In the genomic region with DNA sequence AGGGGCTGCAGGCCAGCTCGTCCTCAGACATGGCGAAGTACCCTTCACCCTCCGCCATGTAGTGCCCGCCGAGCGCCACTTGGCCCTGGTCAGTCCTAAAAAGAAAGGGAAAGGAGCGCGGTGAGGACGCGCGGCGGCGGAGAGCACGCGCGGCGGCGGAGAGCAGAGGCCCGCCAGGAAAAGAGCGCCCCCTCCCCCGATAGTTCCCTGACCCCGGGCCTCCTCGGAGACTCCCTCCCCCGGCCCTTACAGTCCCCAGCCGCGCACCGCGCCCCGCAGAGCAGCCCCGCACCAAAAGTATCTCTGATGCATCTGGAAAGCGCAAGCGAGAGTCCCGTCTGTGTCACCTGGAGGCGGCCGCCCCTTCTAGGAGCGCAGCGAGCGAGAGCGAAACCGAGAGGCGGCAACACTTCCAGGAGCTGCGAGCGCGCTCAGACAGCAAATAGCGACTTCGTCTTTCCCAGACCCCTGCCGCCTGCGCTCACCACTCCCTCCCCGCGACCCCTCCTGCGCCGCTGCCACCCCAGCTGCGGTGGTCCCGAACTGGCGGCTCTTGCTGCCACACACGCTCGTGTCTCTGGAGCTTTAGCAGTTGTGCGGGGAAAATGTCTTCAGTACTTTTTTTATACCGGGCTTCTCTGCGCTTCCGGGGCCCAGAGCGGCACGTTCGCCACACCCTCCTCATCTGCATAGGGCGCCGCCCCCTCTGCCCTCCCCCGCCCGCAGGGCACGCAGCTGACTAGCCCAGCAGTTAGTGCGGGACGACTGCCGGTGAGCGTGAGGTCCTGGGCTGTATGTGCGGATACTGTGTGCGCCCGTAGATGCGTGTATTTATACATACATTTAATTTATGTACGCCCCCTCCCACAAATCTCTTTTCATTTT, we compare ENCODE assay signal across 1 cellular context.
TF ChIP-seq lines count a peak whose summit lies in the region.

Gene TENT5A (minus strand): TSS at position 598 of the 885 bp plus-strand sequence. CDS start 540 bp downstream, at position 58.

TF ChIP-seq in HEK293, 187 proteins besides CTCF, POLR2A, EP300 and RAD21 (continued from another document and continues in another):
- TF ChIP-seq ZBTB10 (tag by site-specific recombination; IDR thresholded peaks at IDR 0.05) (peak; percentile 15; the same call in 1 of the 2 replicates), ZNF324 (tag by site-specific recombination; IDR thresholded peaks at IDR 0.05) (no peak), ZBTB21 (tag by site-specific recombination; IDR thresholded peaks at IDR 0.05) (no peak), ZNF530 (tag by site-specific recombination; IDR thresholded peaks at IDR 0.05; ENCODE audit: low read depth) (no peak), REST (tag by site-specific recombination; IDR thresholded peaks at IDR 0.05) (peak; percentile 29; the same call in 1 of the 2 replicates), ZNF664 (tag by site-specific recombination; IDR thresholded peaks at IDR 0.05) (no peak), ZNF274 (IDR thresholded peaks at IDR 0.05; ENCODE audit: low read length) (no peak), ZNF274 (tag by site-specific recombination; IDR thresholded peaks at IDR 0.05; ENCODE audit: borderline replicate concordance) (no peak), ZNF621 (tag by site-specific recombination; IDR thresholded peaks at IDR 0.05) (no peak), PRDM2 (tag by site-specific recombination; IDR thresholded peaks at IDR 0.05; ENCODE audit: borderline replicate concordance) (no peak), PBX3 (CRISPR knock-in tag; IDR thresholded peaks at IDR 0.05) (no peak), ZNF302 (tag by site-specific recombination; IDR thresholded peaks at IDR 0.05; ENCODE audit: low read depth) (no peak), ZBTB17 (tag by site-specific recombination; IDR thresholded peaks at IDR 0.05) (peak; percentile 24; the same call in 1 of the 2 replicates), ZNF473 (tag by site-specific recombination; IDR thresholded peaks at IDR 0.05) (no peak), ZNF76 (tag by site-specific recombination; IDR thresholded peaks at IDR 0.05; ENCODE audit: borderline replicate concordance, low read depth) (no peak), ZSCAN30 (tag by site-specific recombination; IDR thresholded peaks at IDR 0.05) (no peak), ZEB2 (tag by site-specific recombination; IDR thresholded peaks at IDR 0.05) (peak; percentile 21; the same call in 1 of the 2 replicates), ZNF140 (tag by site-specific recombination; IDR thresholded peaks at IDR 0.05) (no peak), ZNF513 (tag by site-specific recombination; IDR thresholded peaks at IDR 0.05) (no peak), ZSCAN23 (tag by site-specific recombination; IDR thresholded peaks at IDR 0.05) (no peak), PRDM1 (tag by site-specific recombination; IDR thresholded peaks at IDR 0.05) (peak; percentile 89), HOXA7 (CRISPR knock-in tag; IDR thresholded peaks at IDR 0.05; ENCODE audit: borderline replicate concordance) (no peak), TRIM28 (IDR thresholded peaks at IDR 0.05; ENCODE audit: borderline replicate concordance, low read length) (no peak), BCL11B (tag by site-specific recombination; IDR thresholded peaks at IDR 0.05; ENCODE audit: low read depth) (no peak), ZNF366 (tag by site-specific recombination; conservative IDR thresholded peaks at IDR 0.05) (no peak), ZFP3 (tag by site-specific recombination; IDR thresholded peaks at IDR 0.05; ENCODE audit: low read depth) (no peak), ZNF311 (tag by site-specific recombination; IDR thresholded peaks at IDR 0.05; ENCODE audit: borderline replicate concordance) (no peak), ZBTB6 (tag by site-specific recombination; IDR thresholded peaks at IDR 0.05) (no peak), ZNF423 (tag by site-specific recombination; IDR thresholded peaks at IDR 0.05) (no peak), REPIN1 (tag by site-specific recombination; IDR thresholded peaks at IDR 0.05; ENCODE audit: low read depth) (no peak), WT1 (tag by site-specific recombination; IDR thresholded peaks at IDR 0.05) (no peak), KLF16 (tag by site-specific recombination; IDR thresholded peaks at IDR 0.05) (no peak), ZBTB8A (tag by site-specific recombination; IDR thresholded peaks at IDR 0.05) (no peak), SETDB1 (IDR thresholded peaks at IDR 0.05; ENCODE audit: insufficient read length, low read length) (no peak)
- TF ChIP-seq, protein P1, sequence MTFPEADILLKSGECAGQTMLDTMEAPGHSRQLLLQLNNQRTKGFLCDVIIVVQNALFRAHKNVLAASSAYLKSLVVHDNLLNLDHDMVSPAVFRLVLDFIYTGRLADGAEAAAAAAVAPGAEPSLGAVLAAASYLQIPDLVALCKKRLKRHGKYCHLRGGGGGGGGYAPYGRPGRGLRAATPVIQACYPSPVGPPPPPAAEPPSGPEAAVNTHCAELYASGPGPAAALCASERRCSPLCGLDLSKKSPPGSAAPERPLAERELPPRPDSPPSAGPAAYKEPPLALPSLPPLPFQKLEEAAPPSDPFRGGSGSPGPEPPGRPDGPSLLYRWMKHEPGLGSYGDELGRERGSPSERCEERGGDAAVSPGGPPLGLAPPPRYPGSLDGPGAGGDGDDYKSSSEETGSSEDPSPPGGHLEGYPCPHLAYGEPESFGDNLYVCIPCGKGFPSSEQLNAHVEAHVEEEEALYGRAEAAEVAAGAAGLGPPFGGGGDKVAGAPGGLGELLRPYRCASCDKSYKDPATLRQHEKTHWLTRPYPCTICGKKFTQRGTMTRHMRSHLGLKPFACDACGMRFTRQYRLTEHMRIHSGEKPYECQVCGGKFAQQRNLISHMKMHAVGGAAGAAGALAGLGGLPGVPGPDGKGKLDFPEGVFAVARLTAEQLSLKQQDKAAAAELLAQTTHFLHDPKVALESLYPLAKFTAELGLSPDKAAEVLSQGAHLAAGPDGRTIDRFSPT (tag by site-specific recombination; IDR thresholded peaks at IDR 0.05): peak; percentile 92
- TF ChIP-seq, protein P2, sequence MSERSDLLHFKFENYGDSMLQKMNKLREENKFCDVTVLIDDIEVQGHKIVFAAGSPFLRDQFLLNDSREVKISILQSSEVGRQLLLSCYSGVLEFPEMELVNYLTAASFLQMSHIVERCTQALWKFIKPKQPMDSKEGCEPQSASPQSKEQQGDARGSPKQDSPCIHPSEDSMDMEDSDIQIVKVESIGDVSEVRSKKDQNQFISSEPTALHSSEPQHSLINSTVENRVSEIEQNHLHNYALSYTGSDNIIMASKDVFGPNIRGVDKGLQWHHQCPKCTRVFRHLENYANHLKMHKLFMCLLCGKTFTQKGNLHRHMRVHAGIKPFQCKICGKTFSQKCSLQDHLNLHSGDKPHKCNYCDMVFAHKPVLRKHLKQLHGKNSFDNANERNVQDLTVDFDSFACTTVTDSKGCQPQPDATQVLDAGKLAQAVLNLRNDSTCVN (tag by site-specific recombination; optimal IDR thresholded peaks at IDR 0.05): peak; percentile 86
